ENCODE assay signal across 21 cellular contexts in genomic region chr17:37219876-37220608, GRCh38.
DNase-seq lines count a peak whose midpoint lies in the region; ATAC-seq, FAIRE-seq and TF ChIP-seq lines count a peak whose summit lies in the region.
"Had no signal": no experiment of that assay in that cellular context is flagged by ENCODE, and none has a peak within 500 bp of the region (broad histone marks: within the 10 kb centered on the region; RNA-seq: fewer than 3 reads in every experiment).

No MANE protein-coding gene starts in this region.

- H3K4me1 Mint-ChIP-seq in mesothelial cell of epicardium, result peaks cover 12% of the 10 kb centered on the region
- H3K4me1 Mint-ChIP-seq in activated naive CD4-positive, alpha-beta T cell treated with anti-CD3 and anti-CD28 coated beads for 36 hours (ENCODE audit: low read depth), result no peaks in the 10 kb centered on the region
- H3K4me1 Mint-ChIP-seq: activated B cell treated with CpG ODN at 0.5 μM for 24 hours had no signal

- H3K36me3 ChIP-seq in SK-N-SH (replicated peaks in 1 of 2; ENCODE audit: control insufficient read depth in 1 of 2, insufficient read depth in 2 of 2, low read length in 1 of 2) (peaks cover 20 to 54% of the 10 kb centered on the region in 2 experiments), endothelial cell of umbilical vein (ENCODE audit: control insufficient read depth in 2 of 2, extremely low read depth in 1 of 2, insufficient read depth in 2 of 2, low read length in 2 of 2) (peaks cover 0 to 16% of the 10 kb centered on the region in 2 experiments), tibial artery (peaks cover 0 to 27% (median 16%) of the 10 kb centered on the region in 3 donors)

- ATAC-seq in GM21723 (IDR thresholded peaks at IDR 0.05; ENCODE audit: unreplicated experiment), result no peak
- ATAC-seq: stimulated activated naive CD8-positive, alpha-beta T cell treated with anti-CD3 and anti-CD28 coated beads, Interleukin-15, amount 100 ng/mL, for 72 hours; upper lobe of right lung had no signal

- H3K9me3 ChIP-seq in SK-N-SH (no peaks in the 10 kb centered on the region), endothelial cell of umbilical vein (replicated peaks; ENCODE audit: control insufficient read depth, insufficient read depth, low read length) (no peaks in the 10 kb centered on the region), tibial artery (no peaks in the 10 kb centered on the region)
- H3K9me3 ChIP-seq: BLaER1 treated with 17β-estradiol and CSF1 and Interleukin-3, amounts not matched to agents 10 nM and 100 nM; HAP-1; left ventricle myocardium inferior; SJSA1; upper lobe of right lung had no signal

- H4K20me1 ChIP-seq in SK-N-SH (ENCODE audit: insufficient read depth) (no peaks in the 10 kb centered on the region), endothelial cell of umbilical vein (replicated peaks; ENCODE audit: control insufficient read depth, extremely low read depth, insufficient read depth, low read length) (no peaks in the 10 kb centered on the region)

- H3K79me2 ChIP-seq in SK-N-SH (ENCODE audit: insufficient read depth) (no peaks in the 10 kb centered on the region), endothelial cell of umbilical vein (ENCODE audit: control insufficient read depth, insufficient read depth, low read length) (no peaks in the 10 kb centered on the region)

- no peaks in the 10 kb centered on the region for H3K27me3 Mint-ChIP-seq in mesothelial cell of epicardium (ENCODE audit: low read depth)
- no peaks in the 10 kb centered on the region for H3K27me3 Mint-ChIP-seq in activated naive CD4-positive, alpha-beta T cell treated with anti-CD3 and anti-CD28 coated beads for 36 hours (ENCODE audit: low read depth)
- H3K27me3 Mint-ChIP-seq: activated B cell treated with CpG ODN at 0.5 μM for 24 hours; activated CD4-positive, alpha-beta memory T cell treated with anti-CD3 and anti-CD28 coated beads for 36 hours; stimulated activated naive CD8-positive, alpha-beta T cell treated with anti-CD3 and anti-CD28 coated beads, Interleukin-15, amount 100 ng/mL, for 72 hours had no signal

- no peak for FAIRE-seq in endothelial cell of umbilical vein (lab: Jason Lieb, UNC)
- FAIRE-seq: astrocyte, colon had no signal

- peaks cover 13% of the 10 kb centered on the region for H3F3A ChIP-seq in SK-N-SH (replicated peaks; ENCODE audit: insufficient read depth)

- peak; percentile 33 for DNase-seq in AG10803 (ENCODE audit: low read depth)
- no peak for DNase-seq in SK-N-SH
- peak; percentile 16 for DNase-seq in endothelial cell of umbilical vein (ENCODE audit: low read depth, low spot score)
- DNase-seq in mesothelial cell of epicardium (ENCODE audit: low spot score in 2 of 2, unreplicated experiment in 2 of 2), result no peak
- DNase-seq in NCI-H510A (lab: John Stamatoyannopoulos, UW), result no peak
- no peak for DNase-seq in activated naive CD4-positive, alpha-beta T cell treated with anti-CD3 and anti-CD28 coated beads for 36 hours
- no peak for DNase-seq in tibial artery
- DNase-seq: activated B cell treated with CpG ODN at 0.5 μM for 24 hours; activated naive CD4-positive, alpha-beta T cell treated with anti-CD3 and anti-CD28 coated beads, Interleukin-2, amount 50 U/mL, for 16 hours; foreskin melanocyte; left ventricle myocardium inferior; PC-9; upper lobe of right lung had no signal

- H3K9me1 ChIP-seq in endothelial cell of umbilical vein (replicated peaks; ENCODE audit: control insufficient read depth, extremely low read depth, insufficient read depth, low read length), result no peaks in the 10 kb centered on the region

- peaks cover 0 to 9% of the 10 kb centered on the region in 2 experiments; a peak in 2 of 4 replicates for H3K4me1 ChIP-seq in SK-N-SH (ENCODE audit: control insufficient read depth in 1 of 2, insufficient read depth in 2 of 2, low read depth in 1 of 2, low read length in 1 of 2)
- no peaks in the 10 kb centered on the region for H3K4me1 ChIP-seq in endothelial cell of umbilical vein (ENCODE audit: control insufficient read depth, extremely low read depth, insufficient read depth, low read length)
- no peaks in the 10 kb centered on the region for H3K4me1 ChIP-seq in tibial artery
- H3K4me1 ChIP-seq: BLaER1 treated with 17β-estradiol and CSF1 and Interleukin-3, amounts not matched to agents 10 nM and 100 nM; left ventricle myocardium inferior; SJSA1; upper lobe of right lung had no signal

- H3K27me3 ChIP-seq in SK-N-SH (ENCODE audit: insufficient read depth) (no peaks in the 10 kb centered on the region), endothelial cell of umbilical vein (ENCODE audit: control insufficient read depth in 2 of 2, insufficient read depth in 2 of 2, low read length in 2 of 2) (no peaks in the 10 kb centered on the region), tibial artery (no peaks in the 10 kb centered on the region)
- H3K27me3 ChIP-seq: BLaER1 treated with 17β-estradiol and CSF1 and Interleukin-3, amounts not matched to agents 10 nM and 100 nM; SJSA1; upper lobe of right lung had no signal

- H3K9ac ChIP-seq in SK-N-SH, result no peak overlapping the region
- H3K9ac ChIP-seq in endothelial cell of umbilical vein (replicated peaks; ENCODE audit: extremely low read depth, insufficient read depth, low read length), result no peak overlapping the region
- H3K9ac ChIP-seq: BLaER1 treated with 17β-estradiol and CSF1 and Interleukin-3, amounts not matched to agents 10 nM and 100 nM had no signal

- no peaks in the 10 kb centered on the region for H3K9me2 ChIP-seq in SK-N-SH

- no peak overlapping the region for H3K4me3 ChIP-seq in AG10803 (ENCODE audit: low read length)
- no peak overlapping the region for H3K4me3 ChIP-seq in SK-N-SH (ENCODE audit: low read depth in 2 of 2, low read length in 1 of 2)
- H3K4me3 ChIP-seq in endothelial cell of umbilical vein (replicated peaks in 1 of 3; ENCODE audit: insufficient read depth in 1 of 3, low read depth in 1 of 3, low read length in 3 of 3), result no peak overlapping the region
- no peak overlapping the region for H3K4me3 ChIP-seq in tibial artery
- H3K4me3 ChIP-seq: BLaER1 treated with 17β-estradiol and CSF1 and Interleukin-3, amounts not matched to agents 10 nM and 100 nM; HAP-1; left ventricle myocardium inferior; PC-9; SJSA1; upper lobe of right lung had no signal

- POLR2A ChIA-PET in SK-N-SH (lab: Yijun Ruan, JAX), result no interaction called here
- POLR2A ChIA-PET in endothelial cell of umbilical vein (lab: Charles Lee), result no interaction called here

- no peak for TF ChIP-seq POLR2A in endothelial cell of umbilical vein (IDR thresholded peaks at IDR 0.05; ENCODE audit: low read depth, low read length)

- peaks cover 12% of the 10 kb centered on the region for H3K36me3 Mint-ChIP-seq in mesothelial cell of epicardium
- H3K36me3 Mint-ChIP-seq in activated naive CD4-positive, alpha-beta T cell treated with anti-CD3 and anti-CD28 coated beads for 36 hours (ENCODE audit: low read depth), result peaks cover 18% of the 10 kb centered on the region

- no TSS peak for BruUV-seq in endothelial cell of umbilical vein (replicated peaks; lab: Mats Ljungman, UMichigan)

- CTCF ChIA-PET in SK-N-SH (lab: Yijun Ruan, JAX) (interaction anchor here (1.1 to 3.9 kb wide), 7 partner anchors 9 to 617 kb away, joined by 3 to 13 read pairs (median 7); no protein-coding TSS in a partner anchor), endothelial cell of umbilical vein (lab: Charles Lee) (no interaction called here)
- CTCF ChIA-PET in activated naive CD4-positive, alpha-beta T cell treated with anti-CD3 and anti-CD28 coated beads for 36 hours (lab: Charles Lee), result no interaction called here

- peak overlapping the region; percentile 5 for H3K4me3 Mint-ChIP-seq in mesothelial cell of epicardium
- H3K4me3 Mint-ChIP-seq in activated naive CD4-positive, alpha-beta T cell treated with anti-CD3 and anti-CD28 coated beads for 36 hours, result no peak overlapping the region
- H3K4me3 Mint-ChIP-seq: activated B cell treated with CpG ODN at 0.5 μM for 24 hours; activated CD4-positive, alpha-beta memory T cell treated with anti-CD3 and anti-CD28 coated beads for 36 hours; stimulated activated naive CD8-positive, alpha-beta T cell treated with anti-CD3 and anti-CD28 coated beads, Interleukin-15, amount 100 ng/mL, for 72 hours had no signal

- no peaks in the 10 kb centered on the region for H3K9me3 Mint-ChIP-seq in mesothelial cell of epicardium
- no peaks in the 10 kb centered on the region for H3K9me3 Mint-ChIP-seq in activated naive CD4-positive, alpha-beta T cell treated with anti-CD3 and anti-CD28 coated beads for 36 hours
- H3K9me3 Mint-ChIP-seq: activated B cell treated with CpG ODN at 0.5 μM for 24 hours; activated CD4-positive, alpha-beta memory T cell treated with anti-CD3 and anti-CD28 coated beads for 36 hours; stimulated activated naive CD8-positive, alpha-beta T cell treated with anti-CD3 and anti-CD28 coated beads, Interleukin-15, amount 100 ng/mL, for 72 hours had no signal

- TF ChIP-seq CTCF in AG10803 (conservative IDR thresholded peaks at IDR 0.05; ENCODE audit: low read length), result no peak
- no peak for TF ChIP-seq CTCF in SK-N-SH (IDR thresholded peaks at IDR 0.05)
- no peak for TF ChIP-seq CTCF in endothelial cell of umbilical vein (IDR thresholded peaks at IDR 0.05; ENCODE audit: extremely low read depth in 1 of 2, insufficient read depth in 1 of 2, low read depth in 1 of 2, low read length in 2 of 2)
- no peak for TF ChIP-seq CTCF in mesothelial cell of epicardium (IDR thresholded peaks at IDR 0.05; ENCODE audit: unreplicated experiment)
- no peak for TF ChIP-seq CTCF in tibial artery (IDR thresholded peaks at IDR 0.05)

- peak overlapping the region; percentile 11 to 58; a peak in 1 of 4 replicates for H3K27ac ChIP-seq in SK-N-SH (ENCODE audit: low read depth in 2 of 2, low read length in 1 of 2)
- H3K27ac ChIP-seq in endothelial cell of umbilical vein (ENCODE audit: insufficient read depth, low read depth, low read length), result no peak overlapping the region
- H3K27ac ChIP-seq in tibial artery, result no peak overlapping the region
- H3K27ac ChIP-seq: BLaER1 treated with 17β-estradiol and CSF1 and Interleukin-3, amounts not matched to agents 10 nM and 100 nM; left ventricle myocardium inferior; SJSA1; upper lobe of right lung had no signal

- H2AFZ ChIP-seq in SK-N-SH (ENCODE audit: low read depth), result no peak overlapping the region
- H2AFZ ChIP-seq in endothelial cell of umbilical vein (ENCODE audit: low read depth, low read length), result no peak overlapping the region
- H2AFZ ChIP-seq: PC-9 had no signal

- H3K27ac Mint-ChIP-seq in mesothelial cell of epicardium, result peak overlapping the region; percentile 84
- H3K27ac Mint-ChIP-seq in activated naive CD4-positive, alpha-beta T cell treated with anti-CD3 and anti-CD28 coated beads for 36 hours, result no peak overlapping the region
- H3K27ac Mint-ChIP-seq: activated B cell treated with CpG ODN at 0.5 μM for 24 hours; activated CD4-positive, alpha-beta memory T cell treated with anti-CD3 and anti-CD28 coated beads for 36 hours had no signal

- no peak for TF ChIP-seq RAD21 in SK-N-SH (IDR thresholded peaks at IDR 0.05; ENCODE audit: low read length)

- WGBS in SK-N-SH (ENCODE audit: low lambda C conversion rate), result 85% methylated on average over 5 of the region's 5 CpGs

- intact Hi-C loops in endothelial cell of umbilical vein (cut with micrococcal nuclease), result no loop called here
- intact Hi-C loops in activated naive CD4-positive, alpha-beta T cell treated with anti-CD3 and anti-CD28 coated beads for 36 hours (cut with micrococcal nuclease), result no loop called here
- intact Hi-C loops in tibial artery (cut with DNase I; ENCODE audit: low total_unique reads), result no loop called here

- dilution Hi-C loops in endothelial cell of umbilical vein (cut with MboI; ENCODE audit: extremely low pct_ligation_motif_present, low sequenced_read_pairs), result no loop called here

- TF ChIP-seq EP300 in SK-N-SH (IDR thresholded peaks at IDR 0.05; ENCODE audit: borderline replicate concordance in 1 of 2, low read depth in 1 of 2, low read length in 1 of 2), result no peak

- H3K4me2 ChIP-seq in SK-N-SH, result no peak overlapping the region
- H3K4me2 ChIP-seq in endothelial cell of umbilical vein (ENCODE audit: insufficient read depth, low read length), result no peak overlapping the region
- H3K4me2 ChIP-seq: BLaER1 treated with 17β-estradiol and CSF1 and Interleukin-3, amounts not matched to agents 10 nM and 100 nM; PC-9 had no signal

Comparison
In these comparisons a context has a peak if more than half of its experiments do, and no peak if none do; other contexts are left out.
1. DNase-seq: peak in AG10803 (single experiment) and endothelial cell of umbilical vein (single experiment); none in SK-N-SH (single experiment), mesothelial cell of epicardium (0 of 2), NCI-H510A (single experiment), activated naive CD4-positive, alpha-beta T cell treated with anti-CD3 and anti-CD28 coated beads for 36 hours (single experiment) and tibial artery (0 of 2).
2. H3K27ac ChIP-seq: peak in SK-N-SH (2 of 2); none in endothelial cell of umbilical vein (single experiment) and tibial artery (0 of 2).